14 cellular contexts compared by ENCODE assay signal in the genomic region with DNA sequence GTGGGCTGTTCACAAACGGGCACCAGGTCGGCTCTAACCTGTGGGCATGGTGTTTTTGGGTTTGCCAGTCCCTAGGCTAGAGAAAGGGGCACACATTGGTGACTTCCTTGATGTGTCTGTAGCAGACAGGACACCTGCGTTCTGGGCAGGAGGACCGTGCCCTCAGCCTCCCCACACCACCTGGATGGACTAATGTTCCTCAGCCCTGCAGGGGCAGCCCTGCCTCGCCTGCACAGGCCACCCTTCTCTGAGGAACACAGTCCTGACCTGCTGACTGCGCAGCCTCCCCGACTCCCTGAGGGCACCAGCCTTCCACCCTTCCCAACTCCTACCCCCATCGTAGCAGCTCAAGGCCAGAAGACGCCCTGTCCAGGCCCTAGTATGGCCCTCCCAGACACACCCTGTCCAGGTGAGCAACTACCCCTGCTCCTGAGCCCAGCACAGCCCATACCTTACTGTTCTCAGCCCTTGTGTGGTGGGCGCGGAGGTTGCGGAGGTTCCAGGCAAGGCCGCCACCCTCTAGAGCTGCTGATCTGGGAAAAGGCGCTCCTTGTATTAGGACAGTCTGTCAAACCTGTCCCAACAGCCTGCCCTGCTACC. TPM values are rescaled to one million over a fixed set of nuclear protein-coding genes. Genes with fewer than 3 reads are reported as not detected.
DNase-seq lines count a peak whose midpoint lies in the region; ATAC-seq and TF ChIP-seq lines count a peak whose summit lies in the region.
"Had no signal": no experiment of that assay in that cellular context is flagged by ENCODE, and none has a peak within 500 bp of the region (broad histone marks: within the 10 kb centered on the region; RNA-seq: fewer than 3 reads in every experiment).

No MANE protein-coding gene starts in this region.

- no peak overlapping the region for H3K4me2 ChIP-seq in hepatocyte

- no peaks in the 10 kb centered on the region for H3K27me3 Mint-ChIP-seq in stimulated activated naive B cell treated with anti-CD40 and anti-IgM and Interleukin-4, amounts not matched to agents 10 μg/mL and 1 μg/mL and 100 μg/mL, for 72 hours

- H3K36me3 ChIP-seq in Peyer's patch: peaks cover 0 to 18% (median 0%) of the 10 kb centered on the region in 3 donors
- no peaks in the 10 kb centered on the region for H3K36me3 ChIP-seq in hepatocyte (replicated peaks; ENCODE audit: insufficient read depth, low read depth)

- H3K9me3 ChIP-seq in Peyer's patch (no peaks in the 10 kb centered on the region), hepatocyte (ENCODE audit: low read depth) (no peaks in the 10 kb centered on the region)

- no peak for TF ChIP-seq POLR2A in Peyer's patch (IDR thresholded peaks at IDR 0.05)

- no peaks in the 10 kb centered on the region for H3K4me1 ChIP-seq in Peyer's patch
- H3K4me1 ChIP-seq in hepatocyte (ENCODE audit: insufficient read depth): peaks cover under 1% of the 10 kb centered on the region

- no peak overlapping the region for H2AFZ ChIP-seq in hepatocyte

- TF ChIP-seq CTCF in Peyer's patch (IDR thresholded peaks at IDR 0.05) (no peak), hepatocyte (IDR thresholded peaks at IDR 0.05; ENCODE audit: poor library complexity) (no peak)

- no peak overlapping the region for H3K4me3 ChIP-seq in Peyer's patch
- no peak overlapping the region for H3K4me3 ChIP-seq in hepatocyte

- H3K4me3 Mint-ChIP-seq in stimulated activated naive B cell treated with anti-CD40 and anti-IgM and Interleukin-4, amounts not matched to agents 10 μg/mL and 1 μg/mL and 100 μg/mL, for 72 hours: no peak overlapping the region
- H3K4me3 Mint-ChIP-seq: CD14-positive monocyte had no signal

- H3K36me3 Mint-ChIP-seq in stimulated activated naive B cell treated with anti-CD40 and anti-IgM and Interleukin-4, amounts not matched to agents 10 μg/mL and 1 μg/mL and 100 μg/mL, for 72 hours: peaks cover 9 to 21% of the 10 kb centered on the region in 2 donors

- H4K20me1 ChIP-seq in hepatocyte (ENCODE audit: insufficient read depth, poor library complexity, severe bottlenecking): no peaks in the 10 kb centered on the region

- H3K27me3 ChIP-seq in Peyer's patch (no peaks in the 10 kb centered on the region), hepatocyte (no peaks in the 10 kb centered on the region)

- no peaks in the 10 kb centered on the region for H3K9me2 ChIP-seq in hepatocyte (replicated peaks; ENCODE audit: insufficient read depth)

- WGBS in hepatocyte (ENCODE audit: low lambda C conversion rate, missing lambda C conversion rate): 96% methylated on average over 14 of the region's 14 CpGs

- H3K4me1 Mint-ChIP-seq in stimulated activated naive B cell treated with anti-CD40 and anti-IgM and Interleukin-4, amounts not matched to agents 10 μg/mL and 1 μg/mL and 100 μg/mL, for 72 hours: no peaks in the 10 kb centered on the region
- H3K4me1 Mint-ChIP-seq: CD14-positive monocyte had no signal

- H3K9me3 Mint-ChIP-seq in stimulated activated naive B cell treated with anti-CD40 and anti-IgM and Interleukin-4, amounts not matched to agents 10 μg/mL and 1 μg/mL and 100 μg/mL, for 72 hours: no peaks in the 10 kb centered on the region

- intact Hi-C loops in left colon (cut with DNase I, micrococcal nuclease): no loop called here

- H3K79me2 ChIP-seq in hepatocyte: no peaks in the 10 kb centered on the region

- peak overlapping the region; percentile 27 for H3K27ac Mint-ChIP-seq in stimulated activated naive B cell treated with anti-CD40 and anti-IgM and Interleukin-4, amounts not matched to agents 10 μg/mL and 1 μg/mL and 100 μg/mL, for 72 hours
- H3K27ac Mint-ChIP-seq: CD14-positive monocyte had no signal

- no peak overlapping the region for H3K27ac ChIP-seq in Peyer's patch
- no peak overlapping the region for H3K27ac ChIP-seq in hepatocyte

- peak; percentile 40 for DNase-seq in activated CD8-positive, alpha-beta memory T cell treated with anti-CD3 and anti-CD28 coated beads for 24 hours
- DNase-seq in activated CD8-positive, alpha-beta memory T cell treated with anti-CD3 and anti-CD28 coated beads, Interleukin-2, amount 50 U/mL, for 4 hours: no peak
- DNase-seq in Peyer's patch (peak in 2 of 3 donors; percentile 40 to 41), left colon (no peak), hepatocyte (ENCODE audit: low spot score) (no peak)
- no peak for DNase-seq in stimulated activated naive B cell treated with anti-CD40 and anti-IgM and Interleukin-4, amounts not matched to agents 10 μg/mL and 1 μg/mL and 100 μg/mL, for 72 hours
- DNase-seq in stimulated activated CD4-positive, alpha-beta T cell treated with anti-CD3 and anti-CD28 coated beads, Interleukin-4, amount 100 ng/mL, for 24 hours: no peak
- DNase-seq: GOT3, KBM-7, NCI-H1436 treated with DMSO at 0.1 percent for 48 hours, NCI-H524 treated with DMSO at 0.1 percent for 48 hours, PC-3 had no signal

- ATAC-seq in left colon (peak; percentile 23), HG02588 (IDR thresholded peaks at IDR 0.05; ENCODE audit: unreplicated experiment) (no peak)
- ATAC-seq in stimulated activated naive B cell treated with anti-CD40 and anti-IgM and Interleukin-4, amounts not matched to agents 10 μg/mL and 1 μg/mL and 100 μg/mL, for 72 hours (replicated peaks): no peak
- ATAC-seq: PC-3 had no signal

RNA-seq across cellular contexts. Expression of a gene that starts 55.7 kb away (rescaled TPM):
- 10 to 100 TPM in 2 of 4 donors, 1 to 10 TPM in 2; 8.8 to 37.4 (median 9.7) TPM for total RNA-seq in Peyer's patch
- 1 to 10 TPM; 8.3 to 9.8 TPM for total RNA-seq in left colon
- 0.70 and 13.6 TPM in 2 replicates for total RNA-seq in hepatocyte
- polyA plus RNA-seq in hepatocyte: 3.3 and 5.6 TPM in 2 replicates

Comparison
In these comparisons a context has a peak if more than half of its experiments do, and no peak if none do; other contexts are left out.
1. DNase-seq: peak in activated CD8-positive, alpha-beta memory T cell treated with anti-CD3 and anti-CD28 coated beads for 24 hours (single experiment) and Peyer's patch (2 of 3); none in activated CD8-positive, alpha-beta memory T cell treated with anti-CD3 and anti-CD28 coated beads, Interleukin-2, amount 50 U/mL, for 4 hours (single experiment), left colon (0 of 2), stimulated activated naive B cell treated with anti-CD40 and anti-IgM and Interleukin-4, amounts not matched to agents 10 μg/mL and 1 μg/mL and 100 μg/mL, for 72 hours (single experiment), stimulated activated CD4-positive, alpha-beta T cell treated with anti-CD3 and anti-CD28 coated beads, Interleukin-4, amount 100 ng/mL, for 24 hours (single experiment) and hepatocyte (single experiment).